In genomic region chr7:32494946-32495297, GRCh38 we compare ENCODE assay signal across 8 cellular contexts. TPM values are rescaled to one million over a fixed set of nuclear protein-coding genes. Genes with fewer than 3 reads are reported as not detected.
A peak's percentile ranks its signal among the peaks of the same experiment; 100 is the strongest.
DNase-seq lines count a peak whose midpoint lies in the region; ATAC-seq and TF ChIP-seq lines count a peak whose summit lies in the region.

No MANE protein-coding gene starts in this region.

- ATAC-seq in HG03442 (IDR thresholded peaks at IDR 0.05; ENCODE audit: unreplicated experiment) (peak; percentile 4), body of pancreas (peak; percentile 3), lung (ENCODE audit: insufficient read depth, low FRiP score) (no peak)

- intact Hi-C loops in activated CD4-positive, alpha-beta T cell treated with anti-CD3 and anti-CD28 coated beads, Interleukin-2, amount 10 ng/mL, durations not matched to agents 24 days and 14 days (cut with micrococcal nuclease), result loop anchor here (2.0 to 10.0 kb wide), 4 partner anchors 37 to 1900 kb away; partner anchors contain the start of genes GARS1 and KBTBD2
- intact Hi-C loops in body of pancreas (cut with DNase I), result no loop called here

- H3K4me3 Mint-ChIP-seq in activated CD4-positive, alpha-beta T cell treated with anti-CD3 and anti-CD28 coated beads, Interleukin-2, amount 10 ng/mL, durations not matched to agents 24 days and 14 days, result peak overlapping the region; percentile 86

- no peak for DNase-seq in activated CD4-positive, alpha-beta T cell treated with anti-CD3 and anti-CD28 coated beads, Interleukin-2, amount 10 ng/mL, durations not matched to agents 24 days and 14 days
- no peak for DNase-seq in activated CD4-positive, alpha-beta T cell treated with anti-CD3 and anti-CD28 coated beads for 4 hours
- DNase-seq in body of pancreas (no peak), lung (ENCODE audit: low spot score) (no peak), H4 (ENCODE audit: low spot score) (no peak), NCI-H510A (lab: John Stamatoyannopoulos, UW) (no peak), DMS 273 treated with DMSO at 0.1 percent for 48 hours (lab: John Stamatoyannopoulos, UW) (no peak)

- no peaks in the 10 kb centered on the region for H3K27me3 Mint-ChIP-seq in activated CD4-positive, alpha-beta T cell treated with anti-CD3 and anti-CD28 coated beads, Interleukin-2, amount 10 ng/mL, durations not matched to agents 24 days and 14 days

- TF ChIP-seq POLR2A in body of pancreas (IDR thresholded peaks at IDR 0.05), result peak; percentile 42 to 96 (median 95)

- peaks cover 3% of the 10 kb centered on the region for H3K9me3 Mint-ChIP-seq in activated CD4-positive, alpha-beta T cell treated with anti-CD3 and anti-CD28 coated beads, Interleukin-2, amount 10 ng/mL, durations not matched to agents 24 days and 14 days

- H3K9me3 ChIP-seq in body of pancreas (no peaks in the 10 kb centered on the region), lung (ENCODE audit: control insufficient read depth in 2 of 2, insufficient read depth in 1 of 2, low read length in 1 of 2) (no peaks in the 10 kb centered on the region)

- peaks cover 28% of the 10 kb centered on the region for H3K4me1 Mint-ChIP-seq in activated CD4-positive, alpha-beta T cell treated with anti-CD3 and anti-CD28 coated beads, Interleukin-2, amount 10 ng/mL, durations not matched to agents 24 days and 14 days

- H3K4me1 ChIP-seq in body of pancreas, result peaks cover 26% of the 10 kb centered on the region
- peaks cover 0 to 7% of the 10 kb centered on the region in 2 donors for H3K4me1 ChIP-seq in lung (ENCODE audit: control insufficient read depth in 2 of 2, insufficient read depth in 2 of 2, low read length in 2 of 2)

- 0 to 1% methylated on average over 14 of the region's 14 CpGs for WGBS in body of pancreas, 2 donors
- 0 to 1% methylated on average over 14 of the region's 14 CpGs for WGBS in lung, 2 donors

- H3K4me3 ChIP-seq in body of pancreas (peak overlapping the region; percentile 27 to 56), lung (peak overlapping the region; percentile 43)

- H3K27me3 ChIP-seq in body of pancreas (no peaks in the 10 kb centered on the region), lung (ENCODE audit: control insufficient read depth, insufficient read depth) (no peaks in the 10 kb centered on the region)

- peak overlapping the region; percentile 84 for H3K27ac Mint-ChIP-seq in activated CD4-positive, alpha-beta T cell treated with anti-CD3 and anti-CD28 coated beads, Interleukin-2, amount 10 ng/mL, durations not matched to agents 24 days and 14 days

- peaks cover 20% of the 10 kb centered on the region for H3K36me3 Mint-ChIP-seq in activated CD4-positive, alpha-beta T cell treated with anti-CD3 and anti-CD28 coated beads, Interleukin-2, amount 10 ng/mL, durations not matched to agents 24 days and 14 days (ENCODE audit: low read depth)

- TF ChIP-seq CTCF in body of pancreas (IDR thresholded peaks at IDR 0.05) (peak in 2 of 7 experiments; percentile 4 to 22), lung (IDR thresholded peaks at IDR 0.05; ENCODE audit: control extremely low read depth, extremely low read depth) (no peak)

- H3K27ac ChIP-seq in body of pancreas (peak overlapping the region; percentile 22 to 97 (median 94)), lung (ENCODE audit: low read depth in 1 of 2, low read length in 1 of 2) (peak overlapping the region; percentile 79 to 82)

- no peaks in the 10 kb centered on the region for H3K36me3 ChIP-seq in body of pancreas (replicated peaks in 1 of 2; ENCODE audit: insufficient read depth in 1 of 2, low read depth in 2 of 2)
- peaks cover 0 to 1% of the 10 kb centered on the region in 2 donors for H3K36me3 ChIP-seq in lung (ENCODE audit: control insufficient read depth in 2 of 2, insufficient read depth in 2 of 2, low read length in 2 of 2)

RNA-seq across cellular contexts. Expression of gene AVL9, which starts 0.4 kb away (rescaled TPM):
- 44.6 and 49.1 TPM in 2 replicates for total RNA-seq in activated CD4-positive, alpha-beta T cell treated with anti-CD3 and anti-CD28 coated beads, Interleukin-2, amount 10 ng/mL, durations not matched to agents 24 days and 14 days
- total RNA-seq in body of pancreas (10 to 100 TPM; 15.3 to 19.8 TPM), lung (10 to 100 TPM; 50.9 to 52.5 TPM)
- 10 to 100 TPM in 1 of 2 donors, 1 to 10 TPM in 1; 9.7 to 19.6 TPM for polyA plus RNA-seq in lung
- total RNA-seq in H4 (2014; rRNA removed; shearing (Covaris generic)), result 41.3 and 42.8 TPM in 2 replicates

RNA-seq across cellular contexts. Expression of gene LSM5, which starts 4.7 kb away (rescaled TPM):
- total RNA-seq in activated CD4-positive, alpha-beta T cell treated with anti-CD3 and anti-CD28 coated beads, Interleukin-2, amount 10 ng/mL, durations not matched to agents 24 days and 14 days, result 92.9 and 99.2 TPM in 2 replicates
- total RNA-seq in body of pancreas (10 to 100 TPM in 1 of 2 donors, 1 to 10 TPM in 1; 8.2 to 27.2 TPM), lung (10 to 100 TPM; 23.0 to 35.3 TPM)
- polyA plus RNA-seq in lung, result 10 to 100 TPM; 40.2 to 98.5 TPM
- total RNA-seq in H4 (2014; rRNA removed; shearing (Covaris generic)), result 157 and 290 TPM in 2 replicates
